Comparison of ENCODE assay signal across 5 cellular contexts in the genomic region with DNA sequence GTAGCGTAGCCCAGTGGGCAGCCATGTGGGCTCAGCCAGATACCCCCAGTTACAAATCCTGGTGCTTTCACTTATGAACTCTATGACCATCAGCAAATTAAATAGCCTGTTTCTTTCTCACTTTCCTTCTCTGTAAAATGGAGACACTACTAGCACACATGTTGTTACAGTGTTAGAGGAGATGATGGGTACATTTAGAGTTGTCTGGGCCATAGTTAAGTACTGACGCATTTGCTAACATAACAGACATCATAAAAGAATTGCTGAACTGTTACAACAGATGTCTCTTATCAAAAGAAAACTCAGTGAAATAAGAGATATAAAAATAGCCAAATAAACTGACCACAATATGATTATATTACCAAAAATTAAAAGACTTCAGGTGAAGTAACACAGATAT.
"Had no signal": no experiment of that assay in that cellular context is flagged by ENCODE, and none has a peak within 500 bp of the region (broad histone marks: within the 10 kb centered on the region; RNA-seq: fewer than 3 reads in every experiment).

No MANE protein-coding gene starts in this region.

- ATAC-seq: GM23338, HepG2 had no signal

- H3K4me3 ChIP-seq: GM23338 had no signal

- DNase-seq: H9, HCEC 1CT, KBM-7 had no signal
